ENCODE assay signal across 6 cellular contexts in the genomic region with DNA sequence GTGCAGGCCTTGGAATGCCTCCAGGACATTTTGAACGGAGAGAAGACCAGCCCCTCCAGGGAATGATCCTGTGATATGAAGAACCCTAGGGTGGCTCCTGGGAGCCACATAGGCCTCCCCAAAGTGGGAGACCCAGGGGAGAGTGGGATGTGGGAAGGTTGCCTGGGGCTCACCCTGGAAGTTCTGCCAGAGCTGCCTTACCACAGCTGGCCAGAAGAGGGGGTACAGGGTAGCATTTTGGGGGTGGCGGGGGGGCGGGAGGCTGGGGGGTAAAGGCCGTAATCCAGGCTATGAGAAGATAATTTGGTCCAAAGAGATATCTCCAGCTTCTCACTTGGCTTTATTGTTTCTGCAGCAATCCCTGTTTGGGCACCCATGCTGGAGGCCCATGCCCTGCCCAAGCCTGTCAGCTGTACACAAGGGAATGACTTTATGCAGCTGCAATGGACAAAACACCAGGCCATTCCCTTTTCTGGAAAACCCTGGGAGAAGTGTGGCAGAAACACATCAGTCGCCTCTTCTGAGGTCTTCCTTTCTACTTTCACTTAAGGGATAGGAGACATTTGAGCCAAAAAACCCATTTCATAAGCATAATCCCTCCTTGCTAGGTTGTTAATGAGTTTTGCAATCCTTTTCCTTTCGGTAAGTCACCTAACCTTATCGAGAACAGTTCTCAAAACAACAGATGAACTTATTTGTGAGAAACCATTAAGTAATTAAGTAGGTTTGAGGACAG. TPM values are rescaled to one million over a fixed set of nuclear protein-coding genes. Genes with fewer than 3 reads are reported as not detected.
DNase-seq lines count a peak whose midpoint lies in the region; ATAC-seq, FAIRE-seq and TF ChIP-seq lines count a peak whose summit lies in the region.

No MANE protein-coding gene starts in this region.

- H2AFZ ChIP-seq in IMR-90 (replicated peaks; ENCODE audit: low read length, poor library complexity) = no peak overlapping the region

- DNase-seq in IMR-90 (no peak), bronchial epithelial cell (ENCODE audit: low read depth) (no peak), mesendoderm (no peak), activated gamma-delta T cell (lab: John Stamatoyannopoulos, UW) (no peak)

- H2AK9ac ChIP-seq in IMR-90 (replicated peaks; ENCODE audit: low read depth, low read length, poor library complexity) = no peak overlapping the region

- no peak for TF ChIP-seq POLR2A in IMR-90 (IDR thresholded peaks at IDR 0.05; ENCODE audit: low read depth, low read length)

- H3K56ac ChIP-seq in IMR-90 (ENCODE audit: extremely low read depth, insufficient read depth, low read length) = no peak overlapping the region
- H3K56ac ChIP-seq in mesendoderm (ENCODE audit: low read length) = no peak overlapping the region

- H2BK5ac ChIP-seq in IMR-90 (ENCODE audit: low read depth, low read length, poor library complexity, severe bottlenecking) = no peak overlapping the region
- H2BK5ac ChIP-seq in mesendoderm (ENCODE audit: low read length) = no peak overlapping the region

- H3K4ac ChIP-seq in IMR-90 (ENCODE audit: low read depth, low read length) = no peak overlapping the region
- no peak overlapping the region for H3K4ac ChIP-seq in mesendoderm (ENCODE audit: low read depth, low read length)

- no peak overlapping the region for H2BK20ac ChIP-seq in IMR-90 (ENCODE audit: low read depth, low read length)

- H3K23ac ChIP-seq in IMR-90 (ENCODE audit: low read depth, low read length) = no peak overlapping the region
- no peak overlapping the region for H3K23ac ChIP-seq in mesendoderm (ENCODE audit: low read length)

- intact Hi-C loops in IMR-90 (cut with micrococcal nuclease) = no loop called here

- CTCF ChIA-PET in IMR-90 (lab: Yijun Ruan, JAX) = interaction anchor here (0.5 to 0.7 kb wide), 2 partner anchors 138 to 237 kb away, joined by 3 read pairs; no protein-coding TSS in a partner anchor

- H3K9me3 ChIP-seq in IMR-90 (ENCODE audit: control insufficient read depth, insufficient read depth, low read length) = no peaks in the 10 kb centered on the region

- TF ChIP-seq CTCF in IMR-90 (conservative IDR thresholded peaks at IDR 0.05; ENCODE audit: low read depth, low read length) = peak; percentile 23; the same call in 1 of the 2 replicates
- TF ChIP-seq CTCF in bronchial epithelial cell (IDR thresholded peaks at IDR 0.05; ENCODE audit: insufficient read depth, low read length, severe bottlenecking) = peak; percentile 43

- in situ Hi-C loops in IMR-90 (cut with MboI; ENCODE audit: low sequenced_read_pairs) = no loop called here

- H4K20me1 ChIP-seq in IMR-90 (ENCODE audit: insufficient read depth, low read length) = no peaks in the 10 kb centered on the region; the same call in 1 of the 2 replicates

- H3K9ac ChIP-seq in IMR-90 (ENCODE audit: low read depth, low read length) = no peak overlapping the region
- H3K9ac ChIP-seq in rectal smooth muscle tissue (ENCODE audit: low read length) = no peak overlapping the region
- no peak overlapping the region for H3K9ac ChIP-seq in mesendoderm (ENCODE audit: low read length)

- H3K4me3 ChIP-seq in IMR-90 (ENCODE audit: insufficient read depth, low read depth, low read length) = no peak overlapping the region
- H3K4me3 ChIP-seq in bronchial epithelial cell (ENCODE audit: low read depth, low read length) = no peak overlapping the region
- H3K4me3 ChIP-seq in rectal smooth muscle tissue (ENCODE audit: low read length) = peak overlapping the region; percentile 19
- H3K4me3 ChIP-seq in mesendoderm (ENCODE audit: low read length) = no peak overlapping the region

- H3K27ac ChIP-seq in IMR-90 (ENCODE audit: insufficient read depth, low read length) = no peak overlapping the region
- H3K27ac ChIP-seq in rectal smooth muscle tissue (ENCODE audit: low read depth, low read length) = peak overlapping the region; percentile 76
- H3K27ac ChIP-seq in mesendoderm (ENCODE audit: low read depth, low read length) = no peak overlapping the region

- no peak overlapping the region for H4K8ac ChIP-seq in IMR-90 (ENCODE audit: low read depth in 2 of 2, low read length in 2 of 2)
- H4K8ac ChIP-seq in mesendoderm (ENCODE audit: low read depth, low read length) = no peak overlapping the region

- no peak overlapping the region for H2AK5ac ChIP-seq in IMR-90 (ENCODE audit: low read depth, low read length)
- H2AK5ac ChIP-seq in mesendoderm (ENCODE audit: low read length) = no peak overlapping the region

- H3K4me2 ChIP-seq in IMR-90 (ENCODE audit: low read depth, low read length) (no peak overlapping the region), mesendoderm (ENCODE audit: low read length) (no peak overlapping the region)

- H3K18ac ChIP-seq in IMR-90 (ENCODE audit: low read depth, low read length) (no peak overlapping the region), mesendoderm (ENCODE audit: low read length) (no peak overlapping the region)

- H4K91ac ChIP-seq in IMR-90 (ENCODE audit: insufficient read depth, low read depth, low read length) = no peak overlapping the region

- H3K36me3 ChIP-seq in IMR-90 (ENCODE audit: control insufficient read depth, insufficient read depth, low read length) (peaks cover 19% of the 10 kb centered on the region), bronchial epithelial cell (ENCODE audit: control insufficient read depth, insufficient read depth, low read length) (peaks cover 5% of the 10 kb centered on the region), rectal smooth muscle tissue (ENCODE audit: control insufficient read depth, insufficient read depth, low read length) (peaks cover 11% of the 10 kb centered on the region), mesendoderm (ENCODE audit: control insufficient read depth, insufficient read depth, low read length) (no peaks in the 10 kb centered on the region)

- H2BK120ac ChIP-seq in IMR-90 (ENCODE audit: low read depth, low read length) (no peak overlapping the region), mesendoderm (ENCODE audit: low read depth, low read length) (no peak overlapping the region)

- H4K5ac ChIP-seq in IMR-90 (ENCODE audit: low read depth, low read length) (no peak overlapping the region), mesendoderm (ENCODE audit: low read length) (no peak overlapping the region)

- POLR2A ChIA-PET in IMR-90 (lab: Charles Lee; ENCODE audit: unreplicated experiment) = no interaction called here

- TF ChIP-seq RAD21 in IMR-90 (IDR thresholded peaks at IDR 0.05; ENCODE audit: low read length) = no peak

- peak; percentile 41; the same call in 1 of the 2 replicates for ATAC-seq in IMR-90 (ENCODE audit: low read depth)
- no peak for ATAC-seq in GM19463 (IDR thresholded peaks at IDR 0.05; ENCODE audit: unreplicated experiment)

- peaks cover 4% of the 10 kb centered on the region; the same call in 1 of the 2 replicates for H3K9me1 ChIP-seq in IMR-90 (ENCODE audit: insufficient read depth, low read length)

- H3K14ac ChIP-seq in IMR-90 (replicated peaks; ENCODE audit: low read depth, low read length) = no peak overlapping the region

- H3K79me1 ChIP-seq in IMR-90 (ENCODE audit: low read depth in 1 of 2, low read length in 2 of 2) (no peaks in the 10 kb centered on the region; a peak in 1 of 4 replicates), mesendoderm (ENCODE audit: low read length) (no peaks in the 10 kb centered on the region)

- WGBS in IMR-90 (ENCODE audit: extremely low coverage in 2 of 2, insufficient read length in 1 of 2), 2 experiments = no CpG with 5 or more reads among the region's 7 CpGs
- no CpG with 5 or more reads among the region's 7 CpGs for WGBS in mesendoderm (ENCODE audit: extremely low coverage, insufficient coverage, low lambda C conversion rate)

- no TSS peak for BruUV-seq in IMR-90 (replicated peaks; lab: Mats Ljungman, UMichigan)

- dilution Hi-C loops in IMR-90 (cut with HindIII; ENCODE audit: low sequenced_read_pairs, unreplicated experiment) = no loop called here

- no peak for FAIRE-seq in bronchial epithelial cell (lab: Jason Lieb, UNC)

- H2BK15ac ChIP-seq in IMR-90 (ENCODE audit: low read depth, low read length) (no peak overlapping the region), mesendoderm (replicated peaks; ENCODE audit: low read depth) (no peak overlapping the region)

- H3K79me2 ChIP-seq in mesendoderm (ENCODE audit: control insufficient read depth, insufficient read depth, low read length) = no peaks in the 10 kb centered on the region

- H3K4me1 ChIP-seq in IMR-90 (ENCODE audit: control insufficient read depth, insufficient read depth, low read length) (peaks cover 9% of the 10 kb centered on the region; the same call in 1 of the 2 replicates), rectal smooth muscle tissue (ENCODE audit: control insufficient read depth, insufficient read depth, low read length) (peaks cover 15% of the 10 kb centered on the region), mesendoderm (ENCODE audit: control insufficient read depth, low read depth, low read length) (no peaks in the 10 kb centered on the region)

- H3K27me3 ChIP-seq in IMR-90 (ENCODE audit: control insufficient read depth, insufficient read depth, low read length) (no peaks in the 10 kb centered on the region), bronchial epithelial cell (ENCODE audit: control insufficient read depth, insufficient read depth, low read length) (no peaks in the 10 kb centered on the region), rectal smooth muscle tissue (ENCODE audit: control insufficient read depth, insufficient read depth, low read length) (no peaks in the 10 kb centered on the region), mesendoderm (ENCODE audit: insufficient read depth, low read length, poor library complexity) (no peaks in the 10 kb centered on the region)

RNA-seq across cellular contexts. Expression of gene MUSTN1, which starts 11.0 kb away (rescaled TPM):
- total RNA-seq in IMR-90 (2012; rRNA removed) (not detected in 2 replicates), bronchial epithelial cell (not detected in 2 replicates)
- polyA plus RNA-seq in IMR-90 (2012; rRNA removed) = not detected in 2 replicates
- polyA plus RNA-seq in IMR-90 (2012; cell fraction: cytosol; rRNA removed) = 0.25 and 0.32 TPM in 2 replicates
- 5.7 and 7.9 TPM in 2 replicates for polyA plus RNA-seq in IMR-90 (2012; cell fraction: nucleus; rRNA removed; ENCODE audit: low replicate concordance)
- polyA plus RNA-seq in mesendoderm (2013, experiment 1 of 2) = 2.3 TPM
- polyA plus RNA-seq in mesendoderm (2013, experiment 2 of 2) = 1.4 TPM

RNA-seq across cellular contexts. Expression of gene ITIH4, which starts 15.4 kb away (rescaled TPM):
- total RNA-seq in IMR-90 (2012; rRNA removed) = 0.28 and 0.36 TPM in 2 replicates
- 0.26 and 0.67 TPM in 2 replicates for polyA plus RNA-seq in IMR-90 (2012; rRNA removed)
- 0.02 and 0.09 TPM in 2 replicates for polyA plus RNA-seq in IMR-90 (2012; cell fraction: cytosol; rRNA removed)
- polyA plus RNA-seq in IMR-90 (2012; cell fraction: nucleus; rRNA removed; ENCODE audit: low replicate concordance) = 5.8 and 6.1 TPM in 2 replicates
- 0.26 and 1.8 TPM in 2 replicates for total RNA-seq in bronchial epithelial cell
- polyA plus RNA-seq in mesendoderm (2013, experiment 1 of 2) = 0.87 TPM
- 0.91 TPM for polyA plus RNA-seq in mesendoderm (2013, experiment 2 of 2)

RNA-seq across cellular contexts. Expression of gene ITIH3, which starts 51.3 kb away (rescaled TPM):
- total RNA-seq in IMR-90 (2012; rRNA removed) = 0.72 and 1.1 TPM in 2 replicates
- 0.94 and 1.3 TPM in 2 replicates for polyA plus RNA-seq in IMR-90 (2012; rRNA removed)
- 0.22 and 0.54 TPM in 2 replicates for polyA plus RNA-seq in IMR-90 (2012; cell fraction: cytosol; rRNA removed)
- 3.2 and 4.1 TPM in 2 replicates for polyA plus RNA-seq in IMR-90 (2012; cell fraction: nucleus; rRNA removed; ENCODE audit: low replicate concordance)
- not detected in 2 replicates for total RNA-seq in bronchial epithelial cell
- polyA plus RNA-seq in mesendoderm (2013, experiment 1 of 2) = not detected
- 0.01 TPM for polyA plus RNA-seq in mesendoderm (2013, experiment 2 of 2)

RNA-seq across cellular contexts. Expression of gene STIMATE, which starts 51.5 kb away (rescaled TPM):
- 7.5 and 10.6 TPM in 2 replicates for total RNA-seq in IMR-90 (2012; rRNA removed)
- 17.8 and 19.4 TPM in 2 replicates for polyA plus RNA-seq in IMR-90 (2012; rRNA removed)
- 12.5 and 37.8 TPM in 2 replicates for polyA plus RNA-seq in IMR-90 (2012; cell fraction: cytosol; rRNA removed)
- 22.4 and 23.4 TPM in 2 replicates for polyA plus RNA-seq in IMR-90 (2012; cell fraction: nucleus; rRNA removed; ENCODE audit: low replicate concordance)
- 7.9 and 11.0 TPM in 2 replicates for total RNA-seq in bronchial epithelial cell
- 19.3 TPM for polyA plus RNA-seq in mesendoderm (2013, experiment 1 of 2)
- 20.8 TPM for polyA plus RNA-seq in mesendoderm (2013, experiment 2 of 2)
